Comparison of ENCODE assay signal across 19 cellular contexts in the genomic region with DNA sequence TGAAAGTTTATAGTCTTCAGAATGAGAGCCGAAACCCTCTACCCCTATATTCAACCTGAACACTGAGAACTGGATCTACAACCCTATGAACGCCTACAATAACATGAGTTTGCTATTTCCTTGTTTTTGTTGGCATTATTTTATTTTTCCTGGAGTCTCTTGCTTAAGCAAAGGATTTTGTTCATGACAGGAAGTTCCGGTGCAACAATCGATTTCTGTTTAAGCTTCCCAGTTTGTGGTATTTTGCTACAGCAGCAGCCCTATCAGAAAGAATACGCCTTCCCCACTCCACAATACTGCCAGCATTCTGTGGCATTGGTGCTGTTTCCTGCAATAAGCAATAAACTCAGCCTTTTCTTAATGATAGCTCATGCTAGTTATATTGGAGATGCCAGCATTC.
DNase-seq lines count a peak whose midpoint lies in the region; ATAC-seq, FAIRE-seq and TF ChIP-seq lines count a peak whose summit lies in the region.
"Had no signal": no experiment of that assay in that cellular context is flagged by ENCODE, and none has a peak within 500 bp of the region (broad histone marks: within the 10 kb centered on the region; RNA-seq: fewer than 3 reads in every experiment).

No MANE protein-coding gene starts in this region.

- POLR2A ChIA-PET in A549 (lab: Yijun Ruan, JAX) (no interaction called here), PC-3 (lab: Charles Lee; ENCODE audit: unreplicated experiment) (no interaction called here)

- no peak for TF ChIP-seq RAD21 in A549 (conservative IDR thresholded peaks at IDR 0.05 in 1 of 2, IDR thresholded peaks at IDR 0.05 in 1 of 2)

- TF ChIP-seq POLR2A in A549 (IDR thresholded peaks at IDR 0.05; ENCODE audit: low read length) (no peak), testis (IDR thresholded peaks at IDR 0.05) (no peak)

- no TSS peak for BruUV-seq in PC-3 (replicated peaks; lab: Mats Ljungman, UMichigan)

- no peaks in the 10 kb centered on the region for H3K79me2 ChIP-seq in PC-3 (ENCODE audit: low read length)

- H3K4me3 ChIP-seq in A549, result no peak overlapping the region
- no peak overlapping the region for H3K4me3 ChIP-seq in PC-3 (ENCODE audit: low read length)
- peak overlapping the region; percentile 20 to 65 for H3K4me3 ChIP-seq in mucosa of rectum (ENCODE audit: low read length in 2 of 2)
- no peak overlapping the region for H3K4me3 ChIP-seq in testis
- H3K4me3 ChIP-seq: left lung, vagina had no signal

- no peaks in the 10 kb centered on the region for H4K20me1 ChIP-seq in PC-3 (ENCODE audit: low read length)

- CTCF ChIA-PET in A549 (lab: Yijun Ruan, JAX) (no interaction called here), PC-3 (lab: Charles Lee) (no interaction called here)

- 20% methylated on average over 5 of the region's 5 CpGs for WGBS in A549 (ENCODE audit: missing lambda C conversion rate)
- 27 to 37% methylated on average over 5 of the region's 5 CpGs for WGBS in testis, 2 donors

- no peaks in the 10 kb centered on the region for H3K36me3 Mint-ChIP-seq in endothelial cell (ENCODE audit: low read depth, unreplicated experiment)
- H3K36me3 Mint-ChIP-seq: stimulated activated memory B cell treated with anti-CD40 and anti-IgM and Interleukin-4, amounts not matched to agents 10 μg/mL and 1 μg/mL and 100 μg/mL, for 72 hours had no signal

- H3K4me1 Mint-ChIP-seq in endothelial cell (ENCODE audit: unreplicated experiment), result peaks cover 7% of the 10 kb centered on the region
- H3K4me1 Mint-ChIP-seq: nephron progenitor cell; stimulated activated memory B cell treated with anti-CD40 and anti-IgM and Interleukin-4, amounts not matched to agents 10 μg/mL and 1 μg/mL and 100 μg/mL, for 72 hours had no signal

- H3K27me3 ChIP-seq in PC-3 (ENCODE audit: low read length), result no peaks in the 10 kb centered on the region
- H3K27me3 ChIP-seq in mucosa of rectum (ENCODE audit: control insufficient read depth in 2 of 2, insufficient read depth in 2 of 2, low read length in 2 of 2), result no peaks in the 10 kb centered on the region
- H3K27me3 ChIP-seq in testis, result no peaks in the 10 kb centered on the region
- H3K27me3 ChIP-seq: heart left ventricle, left lung, vagina had no signal

- H3K27me3 Mint-ChIP-seq in endothelial cell (ENCODE audit: unreplicated experiment), result no peaks in the 10 kb centered on the region
- H3K27me3 Mint-ChIP-seq: stimulated activated memory B cell treated with anti-CD40 and anti-IgM and Interleukin-4, amounts not matched to agents 10 μg/mL and 1 μg/mL and 100 μg/mL, for 72 hours had no signal

- H3K4me2 ChIP-seq in A549 (peak overlapping the region; percentile 33; the same call in 2 of the 3 replicates), PC-3 (ENCODE audit: low read length) (no peak overlapping the region)

- TF ChIP-seq EP300 in A549 (IDR thresholded peaks at IDR 0.05), result no peak

- no peak for DNase-seq in A549 (ENCODE audit: low read depth in 1 of 2, low spot score in 1 of 2)
- DNase-seq in PC-3, result no peak
- DNase-seq in endothelial cell (ENCODE audit: low spot score), result no peak
- DNase-seq in DMS53 treated with DMSO at 0.1 percent for 48 hours (lab: John Stamatoyannopoulos, UW; ENCODE audit: unreplicated experiment), result no peak
- DNase-seq in testis, result no peak
- DNase-seq: activated gamma-delta T cell treated with Interleukin-2 at 50 U/mL for 16 hours, heart left ventricle, left lung, NCI-H146, NCI-H446 treated with DMSO at 0.1 percent for 48 hours, nephron progenitor cell had no signal

- no peak overlapping the region for H3K4me3 Mint-ChIP-seq in endothelial cell (ENCODE audit: unreplicated experiment)
- H3K4me3 Mint-ChIP-seq: nephron progenitor cell; stimulated activated memory B cell treated with anti-CD40 and anti-IgM and Interleukin-4, amounts not matched to agents 10 μg/mL and 1 μg/mL and 100 μg/mL, for 72 hours had no signal

- H3K4me1 ChIP-seq in A549, result no peaks in the 10 kb centered on the region
- H3K4me1 ChIP-seq in PC-3 (ENCODE audit: insufficient read depth, low read length), result no peaks in the 10 kb centered on the region
- no peaks in the 10 kb centered on the region for H3K4me1 ChIP-seq in mucosa of rectum (ENCODE audit: control insufficient read depth in 2 of 2, insufficient read depth in 2 of 2, low read length in 2 of 2)
- no peaks in the 10 kb centered on the region for H3K4me1 ChIP-seq in testis
- H3K4me1 ChIP-seq: left lung, vagina had no signal

- H3K27ac Mint-ChIP-seq in endothelial cell (ENCODE audit: unreplicated experiment), result peak overlapping the region; percentile 61
- H3K27ac Mint-ChIP-seq: nephron progenitor cell; stimulated activated memory B cell treated with anti-CD40 and anti-IgM and Interleukin-4, amounts not matched to agents 10 μg/mL and 1 μg/mL and 100 μg/mL, for 72 hours had no signal

- H3F3A ChIP-seq in PC-3 (ENCODE audit: low read length, unreplicated experiment), result no peaks in the 10 kb centered on the region

- H3K9me3 ChIP-seq in A549 (no peaks in the 10 kb centered on the region), PC-3 (ENCODE audit: low read length) (no peaks in the 10 kb centered on the region), mucosa of rectum (ENCODE audit: control insufficient read depth in 2 of 2, low read length in 2 of 2) (no peaks in the 10 kb centered on the region), testis (no peaks in the 10 kb centered on the region)
- H3K9me3 ChIP-seq: heart left ventricle, left lung, vagina had no signal

- TF ChIP-seq CTCF in A549 (IDR thresholded peaks at IDR 0.05) (no peak), PC-3 (conservative IDR thresholded peaks at IDR 0.05; ENCODE audit: low read depth, low read length) (no peak), endothelial cell (IDR thresholded peaks at IDR 0.05; ENCODE audit: unreplicated experiment) (no peak), testis (IDR thresholded peaks at IDR 0.05) (no peak)

- H2AFZ ChIP-seq in PC-3 (ENCODE audit: low read length), result peak overlapping the region; percentile 34; the same call in 1 of the 2 replicates

- H3K9me2 ChIP-seq in PC-3 (replicated peaks; ENCODE audit: low read length), result no peaks in the 10 kb centered on the region

- no peak for FAIRE-seq in A549 (lab: Jason Lieb, UNC)
- FAIRE-seq: bronchial epithelial cell had no signal

- no peak overlapping the region for H3K9ac ChIP-seq in PC-3 (ENCODE audit: low read length)
- H3K9ac ChIP-seq in mucosa of rectum (ENCODE audit: low read depth in 1 of 2, low read length in 2 of 2), result no peak overlapping the region

- H3K36me3 ChIP-seq in PC-3 (ENCODE audit: low read depth, low read length) (no peaks in the 10 kb centered on the region), mucosa of rectum (ENCODE audit: control insufficient read depth in 2 of 2, insufficient read depth in 2 of 2, low read length in 2 of 2) (no peaks in the 10 kb centered on the region), testis (ENCODE audit: low read depth, missing control alignments) (no peaks in the 10 kb centered on the region)
- H3K36me3 ChIP-seq: heart left ventricle, left lung, vagina had no signal

- H3K9me3 Mint-ChIP-seq in endothelial cell (ENCODE audit: unreplicated experiment), result no peaks in the 10 kb centered on the region
- H3K9me3 Mint-ChIP-seq: nephron progenitor cell had no signal

- intact Hi-C loops in PC-3 (cut with micrococcal nuclease) (no loop called here), testis (cut with DNase I; ENCODE audit: low total_unique reads) (no loop called here)

- no peak overlapping the region for H3K27ac ChIP-seq in A549
- no peak overlapping the region for H3K27ac ChIP-seq in PC-3 (ENCODE audit: low read length)
- no peak overlapping the region for H3K27ac ChIP-seq in mucosa of rectum (ENCODE audit: low read depth in 2 of 2, low read length in 2 of 2)
- H3K27ac ChIP-seq in testis, result no peak overlapping the region
- H3K27ac ChIP-seq: heart left ventricle, left lung, vagina, VCaP had no signal

- ATAC-seq in A549 (no peak), PC-3 (no peak), HG02970 (IDR thresholded peaks at IDR 0.05; ENCODE audit: low FRiP score, unreplicated experiment) (no peak), HG02852 (IDR thresholded peaks at IDR 0.05; ENCODE audit: unreplicated experiment) (no peak)
- ATAC-seq: left lung; SK-N-SH treated with all-trans-retinoic acid at 6 μM for 48 hours; stimulated activated memory B cell treated with anti-CD40 and anti-IgM and Interleukin-4, amounts not matched to agents 10 μg/mL and 1 μg/mL and 100 μg/mL, for 72 hours had no signal

TF ChIP-seq in A549, 52 proteins besides CTCF, POLR2A, EP300 and RAD21 (continues in another document):
- TF ChIP-seq EHMT2 (IDR thresholded peaks at IDR 0.05; ENCODE audit: low read depth), result no peak
- TF ChIP-seq, protein P1, sequence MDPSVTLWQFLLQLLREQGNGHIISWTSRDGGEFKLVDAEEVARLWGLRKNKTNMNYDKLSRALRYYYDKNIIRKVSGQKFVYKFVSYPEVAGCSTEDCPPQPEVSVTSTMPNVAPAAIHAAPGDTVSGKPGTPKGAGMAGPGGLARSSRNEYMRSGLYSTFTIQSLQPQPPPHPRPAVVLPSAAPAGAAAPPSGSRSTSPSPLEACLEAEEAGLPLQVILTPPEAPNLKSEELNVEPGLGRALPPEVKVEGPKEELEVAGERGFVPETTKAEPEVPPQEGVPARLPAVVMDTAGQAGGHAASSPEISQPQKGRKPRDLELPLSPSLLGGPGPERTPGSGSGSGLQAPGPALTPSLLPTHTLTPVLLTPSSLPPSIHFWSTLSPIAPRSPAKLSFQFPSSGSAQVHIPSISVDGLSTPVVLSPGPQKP (IDR thresholded peaks at IDR 0.05; ENCODE audit: low read depth, low read length), result no peak
- TF ChIP-seq NR3C1 (IDR thresholded peaks at IDR 0.05), result no peak
- no peak for TF ChIP-seq EHF (CRISPR knock-in tag; IDR thresholded peaks at IDR 0.05)
- no peak for TF ChIP-seq KDM1A (IDR thresholded peaks at IDR 0.05; ENCODE audit: low read depth)
- no peak for TF ChIP-seq NPAS2 (CRISPR knock-in tag; IDR thresholded peaks at IDR 0.05; ENCODE audit: borderline replicate concordance)
- TF ChIP-seq TFCP2L1 (CRISPR knock-in tag; IDR thresholded peaks at IDR 0.05), result no peak
- TF ChIP-seq ZNF302 (CRISPR knock-in tag; IDR thresholded peaks at IDR 0.05), result no peak
- TF ChIP-seq CEBPB (IDR thresholded peaks at IDR 0.05), result no peak
- TF ChIP-seq HOXB5 (CRISPR knock-in tag; IDR thresholded peaks at IDR 0.05), result no peak
- TF ChIP-seq, protein P2, sequence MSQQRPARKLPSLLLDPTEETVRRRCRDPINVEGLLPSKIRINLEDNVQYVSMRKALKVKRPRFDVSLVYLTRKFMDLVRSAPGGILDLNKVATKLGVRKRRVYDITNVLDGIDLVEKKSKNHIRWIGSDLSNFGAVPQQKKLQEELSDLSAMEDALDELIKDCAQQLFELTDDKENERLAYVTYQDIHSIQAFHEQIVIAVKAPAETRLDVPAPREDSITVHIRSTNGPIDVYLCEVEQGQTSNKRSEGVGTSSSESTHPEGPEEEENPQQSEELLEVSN (IDR thresholded peaks at IDR 0.05; ENCODE audit: borderline replicate concordance, low read depth), result no peak

Comparison
In these comparisons a context has a peak if more than half of its experiments do, and no peak if none do; other contexts are left out.
1. H3K4me3 ChIP-seq: peak in mucosa of rectum (2 of 2); none in A549 (single experiment), PC-3 (single experiment) and testis (0 of 2).